Comparison of ENCODE assay signal across 27 cellular contexts in genomic region chr20:52071136-52071535, GRCh38.
"Had no signal": no experiment of that assay in that cellular context is flagged by ENCODE, and none has a peak within 500 bp of the region (broad histone marks: within the 10 kb centered on the region; RNA-seq: fewer than 3 reads in every experiment).

No MANE protein-coding gene starts in this region.

- H3K36me3 ChIP-seq: thyroid gland, tibial artery, transverse colon, upper lobe of left lung, upper lobe of right lung, uterus, vagina had no signal

- DNase-seq: stimulated activated CD4-positive, alpha-beta T cell treated with anti-CD3 and anti-CD28 coated beads, Interleukin-2, amount 100 ng/mL, for 48 hours; stimulated activated CD4-positive, alpha-beta T cell treated with anti-CD3 and anti-CD28 coated beads, Interleukin-4, amount 100 ng/mL, for 1 hour; stimulated activated CD4-positive, alpha-beta T cell treated with anti-CD3 and anti-CD28 coated beads, Interleukin-4, amount 100 ng/mL, for 24 hours; stimulated activated CD4-positive, alpha-beta T cell treated with anti-CD3 and anti-CD28 coated beads, Interleukin-4, amount 100 ng/mL, for 4 hours; stimulated activated CD8-positive, alpha-beta memory T cell treated with anti-CD3 and anti-CD28 coated beads, Interleukin-4, amount 100 ng/mL, for 48 hours; stimulated activated naive B cell treated with anti-CD40 and anti-IgM and Interleukin-4, amounts not matched to agents 10 μg/mL and 1 μg/mL and 100 μg/mL, for 72 hours; stimulated activated naive CD4-positive, alpha-beta T cell; stimulated activated naive CD4-positive, alpha-beta T cell treated with Interleukin-2 at 50 U/mL for 16 hours; stimulated activated naive CD8-positive, alpha-beta T cell treated with anti-CD3 and anti-CD28 coated beads, Interleukin-15, amount 100 ng/mL, for 72 hours; stimulated activated naive CD8-positive, alpha-beta T cell treated with anti-CD3 and anti-CD28 coated beads, Interleukin-15, Interleukin-2, amounts not matched to agents 100 U/mL and 50 U/mL, for 24 hours; stomach; substantia nigra; testis; thyroid gland; tibial artery; transverse colon; trophoblast cell; upper lobe of left lung; upper lobe of right lung; uterus had no signal

- H3K4me3 ChIP-seq: stomach, suprapubic skin, testis, thoracic aorta, thyroid gland, tibial artery, tibial nerve, transverse colon, upper lobe of left lung, upper lobe of right lung, uterus, vagina had no signal

- H3K4me1 ChIP-seq: stomach, suprapubic skin, testis, thyroid gland, tibial artery, tibial nerve, transverse colon, upper lobe of left lung, upper lobe of right lung, uterus, vagina had no signal

- FAIRE-seq: urothelium cell line had no signal

- H3K27ac ChIP-seq: stomach, suprapubic skin, testis, thoracic aorta, thyroid gland, tibial artery, tibial nerve, transverse colon, upper lobe of left lung, upper lobe of right lung, uterus, vagina had no signal

- H3K9me3 ChIP-seq: stomach, suprapubic skin, testis, thoracic aorta, thyroid gland, tibial artery, tibial nerve, transverse colon, upper lobe of left lung, upper lobe of right lung, uterus, vagina had no signal

- ATAC-seq: stimulated activated effector memory CD8-positive, alpha-beta T cell treated with anti-CD3 and anti-CD28 coated beads, Interleukin-12 subunit alpha, Interleukin-12 subunit beta, amount 100 ng/mL, for 72 hours; stimulated activated memory B cell treated with anti-CD40 and anti-IgM and Interleukin-4, amounts not matched to agents 10 μg/mL and 1 μg/mL and 100 μg/mL, for 72 hours; stimulated activated naive B cell treated with anti-CD40 and anti-IgM and Interleukin-4, amounts not matched to agents 10 μg/mL and 1 μg/mL and 100 μg/mL, for 72 hours; stimulated activated naive CD8-positive, alpha-beta T cell treated with anti-CD3 and anti-CD28 coated beads, Interleukin-15, amount 100 ng/mL, for 72 hours; stimulated activated naive CD8-positive, alpha-beta T cell treated with anti-CD3 and anti-CD28 coated beads, Interleukin-15, Interleukin-2, amounts not matched to agents 100 U/mL and 50 U/mL, for 24 hours; upper lobe of right lung had no signal

- H3K27me3 ChIP-seq: stomach, suprapubic skin, testis, thyroid gland, tibial artery, tibial nerve, transverse colon, upper lobe of left lung, upper lobe of right lung, uterus, vagina had no signal
